Comparison of ENCODE assay signal across 8 cellular contexts in genomic region chr12:48865141-48865440, GRCh38. TPM values are rescaled to one million over a fixed set of nuclear protein-coding genes. Genes with fewer than 3 reads are reported as not detected.
DNase-seq lines count a peak whose midpoint lies in the region; ATAC-seq, FAIRE-seq and TF ChIP-seq lines count a peak whose summit lies in the region.

No MANE protein-coding gene starts in this region.

- ATAC-seq in GM21786 (IDR thresholded peaks at IDR 0.05; ENCODE audit: unreplicated experiment) (no peak), HG03354 (IDR thresholded peaks at IDR 0.05; ENCODE audit: poor library complexity, severe bottlenecking, unreplicated experiment) (no peak)

- H4K20me1 ChIP-seq in PC-9 (ENCODE audit: insufficient read depth): no peaks in the 10 kb centered on the region

- BruUV-seq in PC-9 (replicated peaks; lab: Mats Ljungman, UMichigan): no TSS peak

- H3K36me3 ChIP-seq in PC-9 (ENCODE audit: low read depth) (no peaks in the 10 kb centered on the region), esophagus muscularis mucosa (peaks cover 0 to 3% (median 0%) of the 10 kb centered on the region in 4 donors), rectal smooth muscle tissue (ENCODE audit: control insufficient read depth, insufficient read depth, low read length) (no peaks in the 10 kb centered on the region)

- intact Hi-C loops in PC-9 (cut with micrococcal nuclease; ENCODE audit: unreplicated experiment) (loop anchor here (1.0 kb wide), 1 partner anchor 17 kb away; no protein-coding TSS in a partner anchor), esophagus muscularis mucosa (cut with DNase I) (no loop called here)

- FAIRE-seq in GM12892 (lab: Jason Lieb, UNC) (peak; percentile 53), HTR-8/SVneo (lab: Jason Lieb, UNC) (no peak)

- 0 out of 2 replicates have a peak, but pooled peaks cover 5% of the 10 kb centered on the region for H3F3A ChIP-seq in PC-9 (ENCODE audit: insufficient read depth, low read depth)

- WGBS in esophagus muscularis mucosa: 16% methylated on average over 4 of the region's 4 CpGs

- H3K27me3 ChIP-seq in PC-9 (ENCODE audit: insufficient read depth, low read depth): 0 out of 2 replicates have a peak, but pooled peaks cover 4% of the 10 kb centered on the region
- peaks cover 0 to 39% (median 2%) of the 10 kb centered on the region in 4 donors for H3K27me3 ChIP-seq in esophagus muscularis mucosa
- peaks cover 13% of the 10 kb centered on the region for H3K27me3 ChIP-seq in rectal smooth muscle tissue (ENCODE audit: control insufficient read depth, insufficient read depth, low read length)

- no peak overlapping the region for H3K27ac ChIP-seq in PC-9
- H3K27ac ChIP-seq in esophagus muscularis mucosa (replicated peaks in 1 of 4): peak overlapping the region in 1 of 4 donors; percentile 33
- H3K27ac ChIP-seq in rectal smooth muscle tissue (ENCODE audit: low read depth, low read length): no peak overlapping the region

- H3K4me1 ChIP-seq in PC-9 (replicated peaks; ENCODE audit: insufficient read depth) (peaks cover 22% of the 10 kb centered on the region), esophagus muscularis mucosa (peaks cover 4 to 17% (median 16%) of the 10 kb centered on the region in 4 donors), rectal smooth muscle tissue (ENCODE audit: control insufficient read depth, insufficient read depth, low read length) (peaks cover 3% of the 10 kb centered on the region)

- no peak for TF ChIP-seq POLR2A in GM12892 (IDR thresholded peaks at IDR 0.05; ENCODE audit: low read depth, low read length)
- TF ChIP-seq POLR2A in esophagus muscularis mucosa (IDR thresholded peaks at IDR 0.05; ENCODE audit: low read depth): no peak

- CTCF ChIA-PET in PC-9 (lab: Charles Lee): interaction anchor here (0.6 to 2.4 kb wide), 3 partner anchors 12 to 256 kb away, joined by 3 to 10 read pairs (median 9); no protein-coding TSS in a partner anchor

- H3K79me2 ChIP-seq in PC-9 (ENCODE audit: low read depth): no peaks in the 10 kb centered on the region

- no peak overlapping the region for H3K9ac ChIP-seq in rectal smooth muscle tissue (ENCODE audit: low read length)

- H3K4me2 ChIP-seq in PC-9: peak overlapping the region; percentile 89

- no peak for TF ChIP-seq CTCF in PC-9 (conservative IDR thresholded peaks at IDR 0.05)
- TF ChIP-seq CTCF in esophagus muscularis mucosa (IDR thresholded peaks at IDR 0.05): no peak

- no peaks in the 10 kb centered on the region for H3K9me2 ChIP-seq in PC-9 (ENCODE audit: insufficient read depth)

- H3K9me3 ChIP-seq in PC-9 (ENCODE audit: insufficient read depth, low read depth) (no peaks in the 10 kb centered on the region), esophagus muscularis mucosa (no peaks in the 10 kb centered on the region)

- POLR2A ChIA-PET in PC-9 (lab: Charles Lee; ENCODE audit: unreplicated experiment): interaction anchor here (0.6 to 0.7 kb wide), 2 partner anchors 56 to 649 kb away, joined by 4 to 15 read pairs; no protein-coding TSS in a partner anchor

- H3K4me3 ChIP-seq in PC-9: peak overlapping the region; percentile 56
- peak overlapping the region; percentile 60 to 75 (median 66) for H3K4me3 ChIP-seq in esophagus muscularis mucosa
- peak overlapping the region; percentile 80 for H3K4me3 ChIP-seq in rectal smooth muscle tissue (ENCODE audit: low read length)

- no peak for TF ChIP-seq EP300 in esophagus muscularis mucosa (IDR thresholded peaks at IDR 0.05)

- no peak for DNase-seq in GM12892 (ENCODE audit: insufficient read length)
- DNase-seq in PC-9: no peak
- DNase-seq in esophagus muscularis mucosa (ENCODE audit: extremely low spot score): no peak
- DNase-seq in HTR-8/SVneo (ENCODE audit: insufficient read length, low spot score): no peak
- no peak for DNase-seq in amniotic stem cell (lab: John Stamatoyannopoulos, UW)

- peak overlapping the region; percentile 79; the same call in 1 of the 2 replicates for H2AFZ ChIP-seq in PC-9

RNA-seq across cellular contexts. Expression of gene RND1, which starts 0.6 kb away (rescaled TPM):
- 4.0 TPM for polyA plus RNA-seq in GM12892 (2012; ENCODE audit: missing spikeins)
- 2.7 and 4.0 TPM in 2 replicates for total RNA-seq in PC-9 (2021)
- 1 to 10 TPM in 1 of 4 donors, under 1 TPM in 2, not detected in 1; 0.29 to 6.5 (median 0.32) TPM for total RNA-seq in esophagus muscularis mucosa

RNA-seq across cellular contexts. Expression of gene DDX23, which starts 13.1 kb away (rescaled TPM):
- 67.1 TPM for polyA plus RNA-seq in GM12892 (2012; ENCODE audit: missing spikeins)
- total RNA-seq in PC-9 (2021): 91.4 and 108 TPM in 2 replicates
- 10 to 100 TPM; 51.1 to 88.3 (median 74.1) TPM for total RNA-seq in esophagus muscularis mucosa

RNA-seq across cellular contexts. Expression of gene CACNB3, which starts 46.8 kb away (rescaled TPM):
- 1.8 TPM for polyA plus RNA-seq in GM12892 (2012; ENCODE audit: missing spikeins)
- total RNA-seq in PC-9 (2021): 35.4 TPM in 2 replicates
- 10 to 100 TPM; 11.6 to 41.0 (median 28.4) TPM for total RNA-seq in esophagus muscularis mucosa
